23 cellular contexts compared by ENCODE assay signal in genomic region chr7:133121175-133121844, GRCh38.
"Had no signal": no experiment of that assay in that cellular context is flagged by ENCODE, and none has a peak within 500 bp of the region (broad histone marks: within the 10 kb centered on the region; RNA-seq: fewer than 3 reads in every experiment).

No MANE protein-coding gene starts in this region.

- H3K4me1 ChIP-seq: SJSA1 had no signal

- H3K9me3 ChIP-seq: MG63, SJSA1 had no signal

- H3K27me3 ChIP-seq: brain microvascular endothelial cell, MG63 had no signal

- ATAC-seq: activated T-cell treated with anti-CD3 and anti-CD28 coated beads, Interleukin-2, amount 50 U/mL, for 72 hours; PC-3; T-cell; WTC11 had no signal

- H3K36me3 ChIP-seq: brain microvascular endothelial cell, cardiac muscle cell, MG63, SJSA1 had no signal

- H3K4me3 ChIP-seq: cardiac muscle cell, MG63, SJSA1 had no signal

- H3K27ac ChIP-seq: brain microvascular endothelial cell, cardiac muscle cell, SJSA1 had no signal

- DNase-seq: activated CD4-positive, alpha-beta memory T cell treated with anti-CD3 and anti-CD28 coated beads for 36 hours; activated CD4-positive, alpha-beta T cell treated with anti-CD3 and anti-CD28 coated beads for 1 hour; activated CD4-positive, alpha-beta T cell treated with anti-CD3 and anti-CD28 coated beads, Interleukin-2, amount 10 ng/mL, durations not matched to agents 7 days and 5 days; activated CD8-positive, alpha-beta memory T cell treated with anti-CD3 and anti-CD28 coated beads for 24 hours; activated gamma-delta T cell treated with Interleukin-2 at 50 U/mL for 16 hours; activated naive CD4-positive, alpha-beta T cell treated with anti-CD3 and anti-CD28 coated beads, Interleukin-2, amount 10 ng/mL, durations not matched to agents 7 days and 5 days; activated naive CD8-positive, alpha-beta T cell treated with anti-CD3 and anti-CD28 coated beads for 36 hours; activated T-cell treated with anti-CD3 and anti-CD28 coated beads, Interleukin-2, amount 50 U/mL, for 72 hours; brain microvascular endothelial cell; MG63; NCI-H1105; NCI-H1436; NCI-H1694 treated with DMSO at 0.1 percent for 48 hours; NCI-H2029 treated with DMSO at 0.1 percent for 48 hours; NCI-H446; PC-3; SHP77; T-cell; T-helper 2 cell; T1000 had no signal
